In the genomic region with DNA sequence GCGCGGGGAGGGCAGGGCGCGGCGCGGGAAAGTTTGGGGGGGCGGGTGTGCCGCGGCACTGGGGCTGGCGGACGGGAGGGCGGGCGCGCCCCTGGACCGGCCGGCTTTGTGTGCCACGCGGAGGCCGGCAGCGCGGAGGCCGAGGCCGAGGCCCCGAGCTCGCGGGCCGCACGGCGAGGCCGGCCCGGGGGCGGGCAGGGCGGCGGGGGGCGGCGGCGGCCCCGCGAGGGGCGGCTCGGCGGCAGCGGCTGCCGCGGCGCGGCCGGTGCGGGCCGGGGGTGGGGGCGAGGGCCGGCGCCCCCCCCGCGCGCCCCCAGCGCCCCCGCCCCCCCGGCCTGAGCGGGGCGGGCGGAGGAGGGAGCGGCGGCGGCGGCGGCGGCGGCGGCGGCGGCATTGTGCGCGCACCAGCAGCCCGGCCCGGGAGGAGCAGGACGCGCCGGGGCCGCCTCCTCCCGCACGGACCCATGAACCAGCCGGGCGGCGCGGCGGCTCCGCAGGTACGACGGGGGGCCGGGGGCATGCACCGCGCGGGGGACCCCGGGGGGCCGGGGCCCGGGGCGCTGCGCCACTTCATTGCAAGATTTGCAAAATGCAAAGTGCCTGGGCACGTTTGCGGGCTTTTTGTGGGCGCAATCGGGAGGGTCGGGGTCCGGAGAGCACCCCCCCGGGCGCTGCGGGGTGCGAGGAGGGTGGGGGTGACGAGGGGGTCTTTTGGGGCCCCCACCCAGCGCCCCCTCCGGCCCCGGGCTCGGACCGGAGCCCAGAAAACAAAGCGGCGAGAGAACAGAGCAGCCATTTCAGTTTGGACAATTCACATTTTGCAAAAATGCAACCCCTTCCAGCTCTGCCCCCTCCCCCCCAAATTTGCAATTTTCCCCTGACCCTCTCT, we compare ENCODE assay signal across 8 cellular contexts. TPM values are rescaled to one million over a fixed set of nuclear protein-coding genes. Genes with fewer than 3 reads are reported as not detected.
DNase-seq lines count a peak whose midpoint lies in the region; ATAC-seq and TF ChIP-seq lines count a peak whose summit lies in the region.

A gene with protein sequence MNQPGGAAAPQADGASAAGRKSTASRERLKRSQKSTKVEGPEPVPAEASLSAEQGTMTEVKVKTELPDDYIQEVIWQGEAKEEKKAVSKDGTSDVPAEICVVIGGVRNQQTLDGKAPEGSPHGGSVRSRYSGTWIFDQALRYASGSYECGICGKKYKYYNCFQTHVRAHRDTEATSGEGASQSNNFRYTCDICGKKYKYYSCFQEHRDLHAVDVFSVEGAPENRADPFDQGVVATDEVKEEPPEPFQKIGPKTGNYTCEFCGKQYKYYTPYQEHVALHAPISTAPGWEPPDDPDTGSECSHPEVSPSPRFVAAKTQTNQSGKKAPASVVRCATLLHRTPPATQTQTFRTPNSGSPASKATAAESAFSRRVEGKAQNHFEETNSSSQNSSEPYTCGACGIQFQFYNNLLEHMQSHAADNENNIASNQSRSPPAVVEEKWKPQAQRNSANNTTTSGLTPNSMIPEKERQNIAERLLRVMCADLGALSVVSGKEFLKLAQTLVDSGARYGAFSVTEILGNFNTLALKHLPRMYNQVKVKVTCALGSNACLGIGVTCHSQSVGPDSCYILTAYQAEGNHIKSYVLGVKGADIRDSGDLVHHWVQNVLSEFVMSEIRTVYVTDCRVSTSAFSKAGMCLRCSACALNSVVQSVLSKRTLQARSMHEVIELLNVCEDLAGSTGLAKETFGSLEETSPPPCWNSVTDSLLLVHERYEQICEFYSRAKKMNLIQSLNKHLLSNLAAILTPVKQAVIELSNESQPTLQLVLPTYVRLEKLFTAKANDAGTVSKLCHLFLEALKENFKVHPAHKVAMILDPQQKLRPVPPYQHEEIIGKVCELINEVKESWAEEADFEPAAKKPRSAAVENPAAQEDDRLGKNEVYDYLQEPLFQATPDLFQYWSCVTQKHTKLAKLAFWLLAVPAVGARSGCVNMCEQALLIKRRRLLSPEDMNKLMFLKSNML (plus strand): TSS at position 393 of the 889 bp plus-strand sequence. CDS start 72 bp downstream, at position 465.

- TF ChIP-seq CTCF in HCT116 (IDR thresholded peaks at IDR 0.05 in 2 of 3, conservative IDR thresholded peaks at IDR 0.05 in 1 of 3; ENCODE audit: borderline replicate concordance in 1 of 3, insufficient read depth in 1 of 3, low read depth in 2 of 3, low read length in 2 of 3) (no peak), colonic mucosa (IDR thresholded peaks at IDR 0.05) (no peak)

- RAD21 ChIA-PET in HCT116 (lab: Charles Lee; ENCODE audit: low non-redundant PET in 1 of 2, low total read pairs in 2 of 2, uncharacterized antibody in 2 of 2, unreplicated experiment in 2 of 2), result no interaction called here

- peak; percentile 72 for DNase-seq in Daoy (ENCODE audit: low read depth)
- no peak for DNase-seq in HCT116 (ENCODE audit: low read depth, low spot score)
- DNase-seq in SK-N-DZ (ENCODE audit: low spot score), result peak; percentile 25
- DNase-seq in colonic mucosa, result no peak
- DNase-seq in left kidney (ENCODE audit: low read depth, low spot score), result peak; percentile 66
- DNase-seq in stimulated activated naive CD8-positive, alpha-beta T cell treated with anti-CD3 and anti-CD28 coated beads, Interleukin-15, Interleukin-2, amounts not matched to agents 100 U/mL and 50 U/mL, for 24 hours, result peak; percentile 34
- no peak for DNase-seq in COLO829 (ENCODE audit: low spot score)
- no peak for DNase-seq in NCI-H1092 (lab: John Stamatoyannopoulos, UW)

- no TSS peak for BruUV-seq in HCT116 (replicated peaks; lab: Mats Ljungman, UMichigan)

- no peaks in the 10 kb centered on the region for H3K9me3 ChIP-seq in HCT116 (ENCODE audit: control insufficient read depth in 1 of 2, insufficient read depth in 1 of 2, low read depth in 1 of 2, low read length in 2 of 2)
- no peaks in the 10 kb centered on the region for H3K9me3 ChIP-seq in colonic mucosa

- peaks cover 11% of the 10 kb centered on the region for H3K79me2 ChIP-seq in HCT116 (ENCODE audit: insufficient read depth, low read length)

- peak; percentile 86 for ATAC-seq in HCT116
- ATAC-seq in stimulated activated naive CD8-positive, alpha-beta T cell treated with anti-CD3 and anti-CD28 coated beads, Interleukin-15, Interleukin-2, amounts not matched to agents 100 U/mL and 50 U/mL, for 24 hours, result peak; percentile 73

- CTCF ChIA-PET in HCT116 (lab: Charles Lee), result interaction anchor here (0.7 to 1.7 kb wide), 6 partner anchors 12 to 1035 kb away, joined by 3 to 9 read pairs (median 5); no protein-coding TSS in a partner anchor

- H3K9ac ChIP-seq in HCT116 (ENCODE audit: low read length) (peak within 1 kb of the TSS; percentile 83), colonic mucosa (ENCODE audit: low read depth in 2 of 2, low read length in 2 of 2) (peak within 1 kb of the TSS; percentile 40 to 63)

- H3K4me3 ChIP-seq in HCT116 (replicated peaks in 1 of 2; ENCODE audit: low read depth in 1 of 2, low read length in 2 of 2), result peak within 1 kb of the TSS; percentile 69 to 76
- H3K4me3 ChIP-seq in colonic mucosa, result peak within 1 kb of the TSS; percentile 75

- H3K27ac ChIP-seq in HCT116 (ENCODE audit: low read depth, low read length) (peak within 1 kb of the TSS; percentile 37; the same call in 1 of the 2 replicates), colonic mucosa (no peak within 1 kb of the TSS)

- POLR2A ChIA-PET in HCT116 (lab: Charles Lee), result no interaction called here

- intact Hi-C loops in HCT116 (cut with micrococcal nuclease) (loop anchor here (5.0 kb wide), 1 partner anchor 139 kb away; no protein-coding TSS in a partner anchor), colonic mucosa (cut with DNase I) (loop anchor here (5.0 kb wide), 1 partner anchor 69 kb away; no protein-coding TSS in a partner anchor)

- no peaks in the 10 kb centered on the region for H3K9me2 ChIP-seq in HCT116 (ENCODE audit: insufficient read depth)

- peak within 1 kb of the TSS; percentile 76 for H3K4me2 ChIP-seq in HCT116 (ENCODE audit: low read length)

- H2AFZ ChIP-seq in HCT116 (ENCODE audit: low read depth, low read length, poor library complexity, severe bottlenecking), result peak within 1 kb of the TSS; percentile 91

- no peaks in the 10 kb centered on the region for H4K20me1 ChIP-seq in HCT116 (ENCODE audit: insufficient read depth)

- no peaks in the 10 kb centered on the region for H3K27me3 ChIP-seq in HCT116 (ENCODE audit: insufficient read depth, low read length)
- H3K27me3 ChIP-seq in colonic mucosa, result no peaks in the 10 kb centered on the region

- TF ChIP-seq RAD21 in HCT116 (IDR thresholded peaks at IDR 0.05; ENCODE audit: low read depth), result no peak

- TF ChIP-seq POLR2A in HCT116 (IDR thresholded peaks at IDR 0.05; ENCODE audit: borderline replicate concordance, extremely low read depth, insufficient read depth, insufficient read length), result no peak

- peaks cover 8% of the 10 kb centered on the region in 2 experiments for H3K4me1 ChIP-seq in HCT116 (ENCODE audit: control insufficient read depth in 1 of 2, insufficient read depth in 2 of 2, low read length in 2 of 2)
- no peaks in the 10 kb centered on the region for H3K4me1 ChIP-seq in colonic mucosa

- H3K36me3 ChIP-seq in HCT116 (ENCODE audit: control insufficient read depth in 1 of 2, insufficient read depth in 2 of 2, low read length in 2 of 2) (no peaks in the 10 kb centered on the region), colonic mucosa (no peaks in the 10 kb centered on the region)

TF ChIP-seq in HCT116, 20 proteins besides CTCF, POLR2A, EP300 and RAD21:
- TF ChIP-seq POLR2AphosphoS5 (IDR thresholded peaks at IDR 0.05; ENCODE audit: low read depth, low read length) (peak; percentile 31; the same call in 1 of the 2 replicates), ZFX (IDR thresholded peaks at IDR 0.05) (peak; percentile 37; the same call in 1 of the 2 replicates), ZNF274 (IDR thresholded peaks at IDR 0.05; ENCODE audit: low read depth, low read length) (no peak), EGR1 (IDR thresholded peaks at IDR 0.05; ENCODE audit: low read depth) (no peak)
- TF ChIP-seq, protein P1, sequence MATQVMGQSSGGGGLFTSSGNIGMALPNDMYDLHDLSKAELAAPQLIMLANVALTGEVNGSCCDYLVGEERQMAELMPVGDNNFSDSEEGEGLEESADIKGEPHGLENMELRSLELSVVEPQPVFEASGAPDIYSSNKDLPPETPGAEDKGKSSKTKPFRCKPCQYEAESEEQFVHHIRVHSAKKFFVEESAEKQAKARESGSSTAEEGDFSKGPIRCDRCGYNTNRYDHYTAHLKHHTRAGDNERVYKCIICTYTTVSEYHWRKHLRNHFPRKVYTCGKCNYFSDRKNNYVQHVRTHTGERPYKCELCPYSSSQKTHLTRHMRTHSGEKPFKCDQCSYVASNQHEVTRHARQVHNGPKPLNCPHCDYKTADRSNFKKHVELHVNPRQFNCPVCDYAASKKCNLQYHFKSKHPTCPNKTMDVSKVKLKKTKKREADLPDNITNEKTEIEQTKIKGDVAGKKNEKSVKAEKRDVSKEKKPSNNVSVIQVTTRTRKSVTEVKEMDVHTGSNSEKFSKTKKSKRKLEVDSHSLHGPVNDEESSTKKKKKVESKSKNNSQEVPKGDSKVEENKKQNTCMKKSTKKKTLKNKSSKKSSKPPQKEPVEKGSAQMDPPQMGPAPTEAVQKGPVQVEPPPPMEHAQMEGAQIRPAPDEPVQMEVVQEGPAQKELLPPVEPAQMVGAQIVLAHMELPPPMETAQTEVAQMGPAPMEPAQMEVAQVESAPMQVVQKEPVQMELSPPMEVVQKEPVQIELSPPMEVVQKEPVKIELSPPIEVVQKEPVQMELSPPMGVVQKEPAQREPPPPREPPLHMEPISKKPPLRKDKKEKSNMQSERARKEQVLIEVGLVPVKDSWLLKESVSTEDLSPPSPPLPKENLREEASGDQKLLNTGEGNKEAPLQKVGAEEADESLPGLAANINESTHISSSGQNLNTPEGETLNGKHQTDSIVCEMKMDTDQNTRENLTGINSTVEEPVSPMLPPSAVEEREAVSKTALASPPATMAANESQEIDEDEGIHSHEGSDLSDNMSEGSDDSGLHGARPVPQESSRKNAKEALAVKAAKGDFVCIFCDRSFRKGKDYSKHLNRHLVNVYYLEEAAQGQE (IDR thresholded peaks at IDR 0.05; ENCODE audit: low read depth), result no peak
TF ChIP-seq in HCT116: peak in this region for 2.

RNA-seq across cellular contexts. Expression of the gene that starts here (rescaled TPM):
- total RNA-seq in Daoy (2014; rRNA removed; shearing (Covaris generic)), result 5.0 and 6.3 TPM in 2 replicates
- total RNA-seq in HCT116 (2021; ENCODE audit: unreplicated experiment), result 13.5 TPM
- polyA plus RNA-seq in HCT116 (2012), result 7.1 and 7.5 TPM in 2 replicates
- 1.5 and 1.6 TPM in 2 replicates for polyA plus RNA-seq in SK-N-DZ (2014; cell fraction: cytosol; rRNA removed)
- 1.1 and 4.9 TPM in 2 replicates for polyA plus RNA-seq in SK-N-DZ (2014; cell fraction: nucleus; rRNA removed)
- 1 to 10 TPM; 3.1 to 3.3 TPM for total RNA-seq in colonic mucosa

Comparison
In these comparisons a context has a peak if more than half of its experiments do, and no peak if none do; other contexts are left out.
1. DNase-seq: peak in Daoy (single experiment), SK-N-DZ (single experiment), left kidney (single experiment) and stimulated activated naive CD8-positive, alpha-beta T cell treated with anti-CD3 and anti-CD28 coated beads, Interleukin-15, Interleukin-2, amounts not matched to agents 100 U/mL and 50 U/mL, for 24 hours (single experiment); none in HCT116 (single experiment), colonic mucosa (single experiment), COLO829 (single experiment) and NCI-H1092 (single experiment).